Comparison of ENCODE assay signal across 8 cellular contexts in the genomic region with DNA sequence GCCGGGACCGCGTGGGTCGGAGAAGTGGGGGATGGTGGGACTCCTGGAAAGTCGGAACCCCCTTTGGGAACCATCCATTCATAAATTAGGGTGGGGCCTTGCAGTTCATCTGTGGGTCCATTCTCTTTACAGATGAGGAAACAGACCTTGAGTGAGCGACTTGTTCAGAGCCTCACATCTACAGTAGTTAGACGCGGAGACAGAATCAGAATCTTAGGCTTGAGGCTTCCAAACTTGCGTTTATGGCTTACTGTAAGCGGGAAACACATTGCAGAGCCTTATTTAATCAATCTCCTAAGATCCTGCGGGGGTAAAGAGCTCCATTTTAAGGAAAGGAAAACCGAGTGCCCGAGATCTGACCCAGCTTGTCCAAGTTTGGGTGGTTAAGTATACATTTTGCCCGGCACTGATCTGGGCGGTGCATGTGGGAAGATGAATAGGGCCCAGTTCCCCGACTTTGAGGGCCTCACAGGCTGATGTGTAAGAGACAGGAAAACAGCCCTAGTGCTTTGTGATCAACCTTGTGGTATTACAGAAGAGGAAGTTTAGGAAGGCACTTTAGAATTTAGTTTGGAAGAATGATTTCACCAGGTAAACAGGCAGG. TPM values are rescaled to one million over a fixed set of nuclear protein-coding genes. Genes with fewer than 3 reads are reported as not detected.
DNase-seq lines count a peak whose midpoint lies in the region; TF ChIP-seq lines count a peak whose summit lies in the region.

No MANE protein-coding gene starts in this region.

- peak overlapping the region; percentile 100 for H3K9ac ChIP-seq in iPS-20b (ENCODE audit: low read depth, low read length)

- H3K36me3 ChIP-seq in ascending aorta (peaks cover 12 to 14% of the 10 kb centered on the region in 2 donors), iPS-20b (ENCODE audit: insufficient read depth, low read depth, low read length) (peaks cover 32% of the 10 kb centered on the region)

- H3K27me3 ChIP-seq in ascending aorta (no peaks in the 10 kb centered on the region), iPS-20b (ENCODE audit: insufficient read depth, low read length) (no peaks in the 10 kb centered on the region)

- H3K27ac ChIP-seq in RWPE1 (peak overlapping the region; percentile 97), ascending aorta (peak overlapping the region; percentile 91 to 93), iPS-20b (ENCODE audit: low read length) (peak overlapping the region; percentile 97)

- CTCF ChIA-PET in RWPE1 (lab: Yijun Ruan, JAX), result interaction anchor here (0.7 kb wide), 1 partner anchor 1588 kb away, joined by 3 read pairs; no protein-coding TSS in a partner anchor

- DNase-seq in activated gamma-delta T cell treated with Interleukin-2 at 50 U/mL for 16 hours (peak; percentile 6), activated gamma-delta T cell (lab: John Stamatoyannopoulos, UW) (no peak), HK-2 (ENCODE audit: unreplicated experiment) (peak; percentile 31), RWPE1 (ENCODE audit: low spot score) (peak; percentile 67), ascending aorta (ENCODE audit: low spot score in 2 of 2) (no peak), NCI-H128 (lab: John Stamatoyannopoulos, UW; ENCODE audit: unreplicated experiment) (no peak)
- peak; percentile 48 for DNase-seq in stimulated activated CD4-positive, alpha-beta T cell treated with anti-CD3 and anti-CD28 coated beads, Interleukin-4, amount 100 ng/mL, for 24 hours

- H3K9me3 ChIP-seq in ascending aorta (no peaks in the 10 kb centered on the region), iPS-20b (ENCODE audit: insufficient read depth, low read depth, low read length) (no peaks in the 10 kb centered on the region)

- intact Hi-C loops in ascending aorta (cut with DNase I), result loop anchor here (2.0 to 5.0 kb wide), 7 partner anchors 99 to 1487 kb away; a partner anchor contains a TSS

- POLR2A ChIA-PET in RWPE1 (lab: Yijun Ruan, JAX; ENCODE audit: low non-redundant PET), result no interaction called here

- H3K4me1 ChIP-seq in ascending aorta (peaks cover 7 to 11% of the 10 kb centered on the region in 2 donors), iPS-20b (ENCODE audit: insufficient read depth, low read length) (peaks cover 26% of the 10 kb centered on the region; the same call in 1 of the 2 replicates)

- TF ChIP-seq CTCF in RWPE1 (conservative IDR thresholded peaks at IDR 0.05; ENCODE audit: low read depth) (no peak), ascending aorta (IDR thresholded peaks at IDR 0.05) (no peak)

- H3K4me3 ChIP-seq in ascending aorta (peak overlapping the region; percentile 78 to 92), iPS-20b (ENCODE audit: low read length) (peak overlapping the region; percentile 99)

RNA-seq across cellular contexts. Expression of a gene that starts 0.6 kb away (rescaled TPM):
- 60.5 TPM for total RNA-seq in ascending aorta

Comparison
In these comparisons a context has a peak if more than half of its experiments do, and no peak if none do; other contexts are left out.
1. DNase-seq: peak in activated gamma-delta T cell treated with Interleukin-2 at 50 U/mL for 16 hours (single experiment), HK-2 (single experiment), RWPE1 (single experiment) and stimulated activated CD4-positive, alpha-beta T cell treated with anti-CD3 and anti-CD28 coated beads, Interleukin-4, amount 100 ng/mL, for 24 hours (single experiment); none in activated gamma-delta T cell (single experiment), ascending aorta (0 of 2) and NCI-H128 (single experiment).
2. Peak in every context shown above with its lines, with median percentiles within 50 percentile points of each other: H3K27ac ChIP-seq.